Comparison of ENCODE assay signal across 1 cellular context in the genomic region with DNA sequence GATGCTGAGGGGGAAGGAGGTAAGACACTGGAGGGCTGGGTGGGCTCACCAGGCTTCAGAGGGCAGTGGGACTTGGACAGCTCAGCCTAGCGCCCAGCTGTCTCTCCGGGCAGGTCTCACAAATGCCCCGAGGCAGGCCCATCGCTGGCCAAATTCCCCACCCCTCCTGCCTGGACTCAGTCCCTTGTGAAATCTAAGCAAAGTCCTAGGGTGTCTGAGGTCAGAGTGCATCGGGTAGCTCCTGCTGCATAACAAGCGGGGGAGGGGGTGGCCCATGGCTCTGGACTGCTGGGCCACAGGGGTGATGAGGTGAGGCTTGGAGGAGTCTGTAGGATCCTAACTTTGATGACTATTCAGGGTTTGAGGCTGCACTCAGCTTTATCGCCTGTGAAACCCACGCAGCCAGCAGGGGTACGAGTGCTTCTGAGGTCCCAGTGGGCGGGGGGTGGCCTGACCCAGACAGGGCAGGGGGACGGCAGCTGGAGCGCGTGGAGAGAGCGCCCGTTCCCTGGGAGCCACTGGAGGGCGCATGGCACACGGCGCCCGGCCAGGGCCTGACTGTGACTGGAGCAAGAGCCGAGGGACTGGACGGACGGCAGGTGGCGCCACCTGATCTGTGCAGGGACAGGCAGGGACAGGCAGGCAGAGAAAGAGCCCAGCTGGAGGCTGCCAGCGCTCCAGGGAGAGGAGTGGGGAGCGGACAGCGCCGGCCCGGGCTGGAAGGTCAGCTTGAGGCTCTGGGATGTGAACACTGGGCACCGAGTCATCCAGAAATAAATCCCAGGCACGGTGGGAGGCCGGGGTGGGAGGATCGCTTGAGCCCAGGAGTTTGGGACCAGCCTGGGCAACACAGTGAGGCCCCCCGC.
TF ChIP-seq lines count a peak whose summit lies in the region.

No MANE protein-coding gene starts in this region.

TF ChIP-seq in K562, 482 proteins besides CTCF, POLR2A, EP300 and RAD21 (continues in another document):
- TF ChIP-seq PTBP1 (IDR thresholded peaks at IDR 0.05; ENCODE audit: low read depth, low read length) = peak; percentile 59; the same call in 1 of the 2 replicates
- peak; percentile 75; the same call in 1 of the 2 replicates for TF ChIP-seq MYNN (IDR thresholded peaks at IDR 0.05)
- no peak for TF ChIP-seq MYNN (CRISPR knock-in tag; IDR thresholded peaks at IDR 0.05)
- TF ChIP-seq FOXJ2 (tag; IDR thresholded peaks at IDR 0.05) = no peak
- TF ChIP-seq, protein P1, sequence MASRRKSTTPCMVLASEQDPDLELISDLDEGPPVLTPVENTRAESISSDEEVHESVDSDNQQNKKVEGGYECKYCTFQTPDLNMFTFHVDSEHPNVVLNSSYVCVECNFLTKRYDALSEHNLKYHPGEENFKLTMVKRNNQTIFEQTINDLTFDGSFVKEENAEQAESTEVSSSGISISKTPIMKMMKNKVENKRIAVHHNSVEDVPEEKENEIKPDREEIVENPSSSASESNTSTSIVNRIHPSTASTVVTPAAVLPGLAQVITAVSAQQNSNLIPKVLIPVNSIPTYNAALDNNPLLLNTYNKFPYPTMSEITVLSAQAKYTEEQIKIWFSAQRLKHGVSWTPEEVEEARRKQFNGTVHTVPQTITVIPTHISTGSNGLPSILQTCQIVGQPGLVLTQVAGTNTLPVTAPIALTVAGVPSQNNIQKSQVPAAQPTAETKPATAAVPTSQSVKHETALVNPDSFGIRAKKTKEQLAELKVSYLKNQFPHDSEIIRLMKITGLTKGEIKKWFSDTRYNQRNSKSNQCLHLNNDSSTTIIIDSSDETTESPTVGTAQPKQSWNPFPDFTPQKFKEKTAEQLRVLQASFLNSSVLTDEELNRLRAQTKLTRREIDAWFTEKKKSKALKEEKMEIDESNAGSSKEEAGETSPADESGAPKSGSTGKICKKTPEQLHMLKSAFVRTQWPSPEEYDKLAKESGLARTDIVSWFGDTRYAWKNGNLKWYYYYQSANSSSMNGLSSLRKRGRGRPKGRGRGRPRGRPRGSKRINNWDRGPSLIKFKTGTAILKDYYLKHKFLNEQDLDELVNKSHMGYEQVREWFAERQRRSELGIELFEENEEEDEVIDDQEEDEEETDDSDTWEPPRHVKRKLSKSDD (conservative IDR thresholded peaks at IDR 0.05; ENCODE audit: low read length) = 0 out of 2 replicates have a peak, but pooled peaks have one; percentile 58
- TF ChIP-seq ZBTB8A (IDR thresholded peaks at IDR 0.05; ENCODE audit: partially characterized antibody) = no peak
- TF ChIP-seq JUN (IDR thresholded peaks at IDR 0.05; ENCODE audit: borderline replicate concordance, low read depth, low read length) = 0 out of 2 replicates have a peak, but pooled peaks have one; percentile 51
- TF ChIP-seq JUN (CRISPR knock-in tag; IDR thresholded peaks at IDR 0.05; ENCODE audit: borderline replicate concordance) = no peak
- TF ChIP-seq RBM22 (IDR thresholded peaks at IDR 0.05; ENCODE audit: low read depth, low read length, poor library complexity, severe bottlenecking) = peak; percentile 82
- TF ChIP-seq YY1 (IDR thresholded peaks at IDR 0.05; ENCODE audit: borderline replicate concordance in 1 of 3, control insufficient read depth in 1 of 3, extremely low read depth in 1 of 3, insufficient read depth in 3 of 3, insufficient read length in 1 of 3, insufficient replicate concordance in 2 of 3, low read depth in 1 of 3, low read length in 2 of 3) = peak in 1 of 3 experiments; percentile 58
- TF ChIP-seq, protein P2, sequence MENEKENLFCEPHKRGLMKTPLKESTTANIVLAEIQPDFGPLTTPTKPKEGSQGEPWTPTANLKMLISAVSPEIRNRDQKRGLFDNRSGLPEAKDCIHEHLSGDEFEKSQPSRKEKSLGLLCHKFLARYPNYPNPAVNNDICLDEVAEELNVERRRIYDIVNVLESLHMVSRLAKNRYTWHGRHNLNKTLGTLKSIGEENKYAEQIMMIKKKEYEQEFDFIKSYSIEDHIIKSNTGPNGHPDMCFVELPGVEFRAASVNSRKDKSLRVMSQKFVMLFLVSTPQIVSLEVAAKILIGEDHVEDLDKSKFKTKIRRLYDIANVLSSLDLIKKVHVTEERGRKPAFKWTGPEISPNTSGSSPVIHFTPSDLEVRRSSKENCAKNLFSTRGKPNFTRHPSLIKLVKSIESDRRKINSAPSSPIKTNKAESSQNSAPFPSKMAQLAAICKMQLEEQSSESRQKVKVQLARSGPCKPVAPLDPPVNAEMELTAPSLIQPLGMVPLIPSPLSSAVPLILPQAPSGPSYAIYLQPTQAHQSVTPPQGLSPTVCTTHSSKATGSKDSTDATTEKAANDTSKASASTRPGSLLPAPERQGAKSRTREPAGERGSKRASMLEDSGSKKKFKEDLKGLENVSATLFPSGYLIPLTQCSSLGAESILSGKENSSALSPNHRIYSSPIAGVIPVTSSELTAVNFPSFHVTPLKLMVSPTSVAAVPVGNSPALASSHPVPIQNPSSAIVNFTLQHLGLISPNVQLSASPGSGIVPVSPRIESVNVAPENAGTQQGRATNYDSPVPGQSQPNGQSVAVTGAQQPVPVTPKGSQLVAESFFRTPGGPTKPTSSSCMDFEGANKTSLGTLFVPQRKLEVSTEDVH (IDR thresholded peaks at IDR 0.05; ENCODE audit: low read depth, partially characterized antibody) = peak; percentile 38
- TF ChIP-seq SAFB (IDR thresholded peaks at IDR 0.05; ENCODE audit: borderline replicate concordance, low read depth, low read length) = peak; percentile 38; the same call in 1 of the 2 replicates
- TF ChIP-seq DACH1 (IDR thresholded peaks at IDR 0.05; ENCODE audit: partially characterized antibody) = peak; percentile 85
- peak; percentile 44; the same call in 1 of the 2 replicates for TF ChIP-seq MTA3 (IDR thresholded peaks at IDR 0.05; ENCODE audit: borderline replicate concordance)
- peak; percentile 35 for TF ChIP-seq CXXC5 (CRISPR knock-in tag; IDR thresholded peaks at IDR 0.05)
- TF ChIP-seq SRF (CRISPR knock-in tag; IDR thresholded peaks at IDR 0.05) = peak in 1 of 2 experiments; percentile 59; a peak in 1 of 4 replicates
- TF ChIP-seq, protein P3, sequence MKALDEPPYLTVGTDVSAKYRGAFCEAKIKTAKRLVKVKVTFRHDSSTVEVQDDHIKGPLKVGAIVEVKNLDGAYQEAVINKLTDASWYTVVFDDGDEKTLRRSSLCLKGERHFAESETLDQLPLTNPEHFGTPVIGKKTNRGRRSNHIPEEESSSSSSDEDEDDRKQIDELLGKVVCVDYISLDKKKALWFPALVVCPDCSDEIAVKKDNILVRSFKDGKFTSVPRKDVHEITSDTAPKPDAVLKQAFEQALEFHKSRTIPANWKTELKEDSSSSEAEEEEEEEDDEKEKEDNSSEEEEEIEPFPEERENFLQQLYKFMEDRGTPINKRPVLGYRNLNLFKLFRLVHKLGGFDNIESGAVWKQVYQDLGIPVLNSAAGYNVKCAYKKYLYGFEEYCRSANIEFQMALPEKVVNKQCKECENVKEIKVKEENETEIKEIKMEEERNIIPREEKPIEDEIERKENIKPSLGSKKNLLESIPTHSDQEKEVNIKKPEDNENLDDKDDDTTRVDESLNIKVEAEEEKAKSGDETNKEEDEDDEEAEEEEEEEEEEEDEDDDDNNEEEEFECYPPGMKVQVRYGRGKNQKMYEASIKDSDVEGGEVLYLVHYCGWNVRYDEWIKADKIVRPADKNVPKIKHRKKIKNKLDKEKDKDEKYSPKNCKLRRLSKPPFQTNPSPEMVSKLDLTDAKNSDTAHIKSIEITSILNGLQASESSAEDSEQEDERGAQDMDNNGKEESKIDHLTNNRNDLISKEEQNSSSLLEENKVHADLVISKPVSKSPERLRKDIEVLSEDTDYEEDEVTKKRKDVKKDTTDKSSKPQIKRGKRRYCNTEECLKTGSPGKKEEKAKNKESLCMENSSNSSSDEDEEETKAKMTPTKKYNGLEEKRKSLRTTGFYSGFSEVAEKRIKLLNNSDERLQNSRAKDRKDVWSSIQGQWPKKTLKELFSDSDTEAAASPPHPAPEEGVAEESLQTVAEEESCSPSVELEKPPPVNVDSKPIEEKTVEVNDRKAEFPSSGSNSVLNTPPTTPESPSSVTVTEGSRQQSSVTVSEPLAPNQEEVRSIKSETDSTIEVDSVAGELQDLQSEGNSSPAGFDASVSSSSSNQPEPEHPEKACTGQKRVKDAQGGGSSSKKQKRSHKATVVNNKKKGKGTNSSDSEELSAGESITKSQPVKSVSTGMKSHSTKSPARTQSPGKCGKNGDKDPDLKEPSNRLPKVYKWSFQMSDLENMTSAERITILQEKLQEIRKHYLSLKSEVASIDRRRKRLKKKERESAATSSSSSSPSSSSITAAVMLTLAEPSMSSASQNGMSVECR (CRISPR knock-in tag; IDR thresholded peaks at IDR 0.05) = peak; percentile 71; the same call in 1 of the 2 replicates
- peak; percentile 9 to 54; a peak in 1 of 4 replicates for TF ChIP-seq TEAD1 (CRISPR knock-in tag; IDR thresholded peaks at IDR 0.05)
- 0 out of 2 replicates have a peak, but pooled peaks have one; percentile 22 for TF ChIP-seq ZBTB2 (IDR thresholded peaks at IDR 0.05)
- no peak for TF ChIP-seq CHD4 (IDR thresholded peaks at IDR 0.05; ENCODE audit: insufficient read depth, insufficient replicate concordance, low read depth, low read length, poor library complexity, severe bottlenecking)
- TF ChIP-seq, protein P4, sequence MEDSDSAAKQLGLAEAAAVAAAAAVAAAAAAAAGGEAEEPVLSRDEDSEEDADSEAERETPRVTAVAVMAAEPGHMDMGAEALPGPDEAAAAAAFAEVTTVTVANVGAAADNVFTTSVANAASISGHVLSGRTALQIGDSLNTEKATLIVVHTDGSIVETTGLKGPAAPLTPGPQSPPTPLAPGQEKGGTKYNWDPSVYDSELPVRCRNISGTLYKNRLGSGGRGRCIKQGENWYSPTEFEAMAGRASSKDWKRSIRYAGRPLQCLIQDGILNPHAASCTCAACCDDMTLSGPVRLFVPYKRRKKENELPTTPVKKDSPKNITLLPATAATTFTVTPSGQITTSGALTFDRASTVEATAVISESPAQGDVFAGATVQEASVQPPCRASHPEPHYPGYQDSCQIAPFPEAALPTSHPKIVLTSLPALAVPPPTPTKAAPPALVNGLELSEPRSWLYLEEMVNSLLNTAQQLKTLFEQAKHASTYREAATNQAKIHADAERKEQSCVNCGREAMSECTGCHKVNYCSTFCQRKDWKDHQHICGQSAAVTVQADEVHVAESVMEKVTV (CRISPR knock-in tag; IDR thresholded peaks at IDR 0.05) = peak; percentile 99
- peak; percentile 91 for TF ChIP-seq XRCC5 (IDR thresholded peaks at IDR 0.05; ENCODE audit: low read depth, low read length)
- TF ChIP-seq CBX3 (IDR thresholded peaks at IDR 0.05; ENCODE audit: borderline replicate concordance in 1 of 2, low read length in 2 of 2) = no peak
- peak; percentile 18; the same call in 1 of the 2 replicates for TF ChIP-seq ESRRA (IDR thresholded peaks at IDR 0.05; ENCODE audit: borderline replicate concordance, low read depth)
- no peak for TF ChIP-seq SRSF9 (IDR thresholded peaks at IDR 0.05; ENCODE audit: borderline replicate concordance, low read depth, low read length)
- TF ChIP-seq, protein P5, sequence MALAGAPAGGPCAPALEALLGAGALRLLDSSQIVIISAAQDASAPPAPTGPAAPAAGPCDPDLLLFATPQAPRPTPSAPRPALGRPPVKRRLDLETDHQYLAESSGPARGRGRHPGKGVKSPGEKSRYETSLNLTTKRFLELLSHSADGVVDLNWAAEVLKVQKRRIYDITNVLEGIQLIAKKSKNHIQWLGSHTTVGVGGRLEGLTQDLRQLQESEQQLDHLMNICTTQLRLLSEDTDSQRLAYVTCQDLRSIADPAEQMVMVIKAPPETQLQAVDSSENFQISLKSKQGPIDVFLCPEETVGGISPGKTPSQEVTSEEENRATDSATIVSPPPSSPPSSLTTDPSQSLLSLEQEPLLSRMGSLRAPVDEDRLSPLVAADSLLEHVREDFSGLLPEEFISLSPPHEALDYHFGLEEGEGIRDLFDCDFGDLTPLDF (CRISPR knock-in tag; IDR thresholded peaks at IDR 0.05) = 0 out of 2 replicates have a peak, but pooled peaks have one; percentile 52
- no peak for TF ChIP-seq POLR3A (IDR thresholded peaks at IDR 0.05; ENCODE audit: borderline replicate concordance, extremely low read depth, insufficient read depth, insufficient read length)
- TF ChIP-seq BHLHE40 (IDR thresholded peaks at IDR 0.05; ENCODE audit: low read length) = peak; percentile 76
- peak; percentile 20; the same call in 1 of the 2 replicates for TF ChIP-seq ZNF24 (IDR thresholded peaks at IDR 0.05)
- 0 out of 2 replicates have a peak, but pooled peaks have one; percentile 33 for TF ChIP-seq ZBTB9 (CRISPR knock-in tag; IDR thresholded peaks at IDR 0.05)
- 0 out of 2 replicates have a peak, but pooled peaks have one; percentile 46 for TF ChIP-seq HLTF (IDR thresholded peaks at IDR 0.05)
- TF ChIP-seq LCOR (CRISPR knock-in tag; IDR thresholded peaks at IDR 0.05) = 0 out of 2 replicates have a peak, but pooled peaks have one; percentile 43
- peak; percentile 74; the same call in 1 of the 2 replicates for TF ChIP-seq ZNF263 (CRISPR knock-in tag; IDR thresholded peaks at IDR 0.05; ENCODE audit: borderline replicate concordance)
